ENCODE assay signal across 8 cellular contexts in genomic region chr10:108358912-108359311, GRCh38.
DNase-seq lines count a peak whose midpoint lies in the region; ATAC-seq and TF ChIP-seq lines count a peak whose summit lies in the region.

No MANE protein-coding gene starts in this region.

- peak overlapping the region; percentile 25; the same call in 1 of the 2 replicates for H2AFZ ChIP-seq in PC-3 (ENCODE audit: low read length)

- no peak for DNase-seq in GM06990 (ENCODE audit: extremely low read depth, insufficient read length)
- peak; percentile 6 for DNase-seq in HEK293T (ENCODE audit: extremely low spot score)
- DNase-seq in PC-3 = peak; percentile 92
- peak; percentile 86 for DNase-seq in kidney epithelial cell (ENCODE audit: low read depth)
- no peak for DNase-seq in hippocampal formation (lab: John Stamatoyannopoulos, UW)
- no peak for DNase-seq in activated T-cell treated with anti-CD3 and anti-CD28 coated beads, Interleukin-2, amount 50 U/mL, for 48 hours
- DNase-seq in KBM-7 = no peak
- DNase-seq in endothelial cell (ENCODE audit: low spot score) = no peak

- no peak overlapping the region for H3K27ac Mint-ChIP-seq in endothelial cell (ENCODE audit: unreplicated experiment)

- H3K4me3 Mint-ChIP-seq in endothelial cell (ENCODE audit: unreplicated experiment) = no peak overlapping the region

- no peaks in the 10 kb centered on the region for H3K36me3 Mint-ChIP-seq in endothelial cell (ENCODE audit: low read depth, unreplicated experiment)

- H3K4me1 ChIP-seq in PC-3 (ENCODE audit: insufficient read depth, low read length) = peaks cover 25% of the 10 kb centered on the region

- no peaks in the 10 kb centered on the region for H3K27me3 Mint-ChIP-seq in endothelial cell (ENCODE audit: unreplicated experiment)

- H3K9ac ChIP-seq in PC-3 (ENCODE audit: low read length) = peak overlapping the region; percentile 70

- H3K9me3 Mint-ChIP-seq in endothelial cell (ENCODE audit: unreplicated experiment) = no peaks in the 10 kb centered on the region

- no TSS peak for BruUV-seq in PC-3 (replicated peaks; lab: Mats Ljungman, UMichigan)

- H3K4me3 ChIP-seq in GM06990 (replicated peaks; ENCODE audit: low read depth, low read length) = no peak overlapping the region
- H3K4me3 ChIP-seq in PC-3 (ENCODE audit: low read length) = no peak overlapping the region
- no peak overlapping the region for H3K4me3 ChIP-seq in kidney epithelial cell (ENCODE audit: low read depth, low read length)

- intact Hi-C loops in PC-3 (cut with micrococcal nuclease) = loop anchor here (2.0 kb wide), 1 partner anchor 186 kb away; no protein-coding TSS in a partner anchor

- peak overlapping the region; percentile 98 for H3K27ac ChIP-seq in PC-3 (ENCODE audit: low read length)

- no peaks in the 10 kb centered on the region for H3K9me2 ChIP-seq in PC-3 (replicated peaks; ENCODE audit: low read length)

- in situ Hi-C loops in KBM-7 (cut with MboI; ENCODE audit: low pct_unique_long_range_greater_than_20kb, low sequenced_read_pairs) = no loop called here

- no peaks in the 10 kb centered on the region for H3K9me3 ChIP-seq in PC-3 (ENCODE audit: low read length)

- CTCF ChIA-PET in HEK293T (lab: Yijun Ruan, JAX) = no interaction called here
- CTCF ChIA-PET in PC-3 (lab: Charles Lee) = no interaction called here

- POLR2A ChIA-PET in HEK293T (lab: Yijun Ruan, JAX) (no interaction called here), PC-3 (lab: Charles Lee; ENCODE audit: unreplicated experiment) (no interaction called here)

- peak; percentile 12 for TF ChIP-seq CTCF in GM06990 (IDR thresholded peaks at IDR 0.05; ENCODE audit: insufficient read depth, low read length, poor library complexity, severe bottlenecking)
- peak; percentile 61 for TF ChIP-seq CTCF in PC-3 (conservative IDR thresholded peaks at IDR 0.05; ENCODE audit: low read depth, low read length)
- peak; percentile 13 for TF ChIP-seq CTCF in kidney epithelial cell (IDR thresholded peaks at IDR 0.05; ENCODE audit: insufficient read depth, low read length, poor library complexity, severe bottlenecking)
- TF ChIP-seq CTCF in endothelial cell (IDR thresholded peaks at IDR 0.05; ENCODE audit: unreplicated experiment) = no peak

- no peaks in the 10 kb centered on the region for H4K20me1 ChIP-seq in PC-3 (ENCODE audit: low read length)

- H3F3A ChIP-seq in PC-3 (ENCODE audit: low read length, unreplicated experiment) = peaks cover 5% of the 10 kb centered on the region

- H3K36me3 ChIP-seq in GM06990 (ENCODE audit: control insufficient read depth, insufficient read depth, low read length) (no peaks in the 10 kb centered on the region), PC-3 (ENCODE audit: low read depth, low read length) (no peaks in the 10 kb centered on the region), kidney epithelial cell (ENCODE audit: control insufficient read depth, insufficient read depth, low read length) (no peaks in the 10 kb centered on the region)

- H3K79me2 ChIP-seq in PC-3 (ENCODE audit: low read length) = no peaks in the 10 kb centered on the region

- no peaks in the 10 kb centered on the region for H3K4me1 Mint-ChIP-seq in endothelial cell (ENCODE audit: unreplicated experiment)

- ATAC-seq in PC-3 = peak; percentile 91

- H3K27me3 ChIP-seq in GM06990 (replicated peaks; ENCODE audit: control insufficient read depth, insufficient read depth, low read length) (no peaks in the 10 kb centered on the region), PC-3 (ENCODE audit: low read length) (no peaks in the 10 kb centered on the region), kidney epithelial cell (ENCODE audit: control insufficient read depth, insufficient read depth, low read length) (no peaks in the 10 kb centered on the region)

- H3K4me2 ChIP-seq in PC-3 (ENCODE audit: low read length) = peak overlapping the region; percentile 48

TF ChIP-seq in HEK293T, 16 proteins besides CTCF, POLR2A, EP300 and RAD21:
- no peak for TF ChIP-seq CTBP1 (IDR thresholded peaks at IDR 0.05; ENCODE audit: borderline replicate concordance)
- no peak for TF ChIP-seq SUZ12 (IDR thresholded peaks at IDR 0.05)
- TF ChIP-seq, protein P1, sequence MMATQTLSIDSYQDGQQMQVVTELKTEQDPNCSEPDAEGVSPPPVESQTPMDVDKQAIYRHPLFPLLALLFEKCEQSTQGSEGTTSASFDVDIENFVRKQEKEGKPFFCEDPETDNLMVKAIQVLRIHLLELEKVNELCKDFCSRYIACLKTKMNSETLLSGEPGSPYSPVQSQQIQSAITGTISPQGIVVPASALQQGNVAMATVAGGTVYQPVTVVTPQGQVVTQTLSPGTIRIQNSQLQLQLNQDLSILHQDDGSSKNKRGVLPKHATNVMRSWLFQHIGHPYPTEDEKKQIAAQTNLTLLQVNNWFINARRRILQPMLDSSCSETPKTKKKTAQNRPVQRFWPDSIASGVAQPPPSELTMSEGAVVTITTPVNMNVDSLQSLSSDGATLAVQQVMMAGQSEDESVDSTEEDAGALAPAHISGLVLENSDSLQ (IDR thresholded peaks at IDR 0.05) = no peak
- TF ChIP-seq BHLHE40 (IDR thresholded peaks at IDR 0.05; ENCODE audit: borderline replicate concordance) = no peak
- no peak for TF ChIP-seq FOXM1 (IDR thresholded peaks at IDR 0.05; ENCODE audit: borderline replicate concordance)
- TF ChIP-seq ZNF384 (IDR thresholded peaks at IDR 0.05) = no peak
- TF ChIP-seq TARDBP (IDR thresholded peaks at IDR 0.05) = no peak
- no peak for TF ChIP-seq LEF1 (IDR thresholded peaks at IDR 0.05; ENCODE audit: borderline replicate concordance)
- no peak for TF ChIP-seq L3MBTL2 (conservative IDR thresholded peaks at IDR 0.05)
- no peak for TF ChIP-seq NFRKB (IDR thresholded peaks at IDR 0.05)

Comparison
In these comparisons a context has a peak if more than half of its experiments do, and no peak if none do; other contexts are left out.
1. DNase-seq: peak in HEK293T (single experiment), PC-3 (single experiment) and kidney epithelial cell (single experiment); none in GM06990 (single experiment), hippocampal formation (0 of 2), activated T-cell treated with anti-CD3 and anti-CD28 coated beads, Interleukin-2, amount 50 U/mL, for 48 hours (0 of 2), KBM-7 (single experiment) and endothelial cell (single experiment).